8 cellular contexts compared by ENCODE assay signal in the genomic region with DNA sequence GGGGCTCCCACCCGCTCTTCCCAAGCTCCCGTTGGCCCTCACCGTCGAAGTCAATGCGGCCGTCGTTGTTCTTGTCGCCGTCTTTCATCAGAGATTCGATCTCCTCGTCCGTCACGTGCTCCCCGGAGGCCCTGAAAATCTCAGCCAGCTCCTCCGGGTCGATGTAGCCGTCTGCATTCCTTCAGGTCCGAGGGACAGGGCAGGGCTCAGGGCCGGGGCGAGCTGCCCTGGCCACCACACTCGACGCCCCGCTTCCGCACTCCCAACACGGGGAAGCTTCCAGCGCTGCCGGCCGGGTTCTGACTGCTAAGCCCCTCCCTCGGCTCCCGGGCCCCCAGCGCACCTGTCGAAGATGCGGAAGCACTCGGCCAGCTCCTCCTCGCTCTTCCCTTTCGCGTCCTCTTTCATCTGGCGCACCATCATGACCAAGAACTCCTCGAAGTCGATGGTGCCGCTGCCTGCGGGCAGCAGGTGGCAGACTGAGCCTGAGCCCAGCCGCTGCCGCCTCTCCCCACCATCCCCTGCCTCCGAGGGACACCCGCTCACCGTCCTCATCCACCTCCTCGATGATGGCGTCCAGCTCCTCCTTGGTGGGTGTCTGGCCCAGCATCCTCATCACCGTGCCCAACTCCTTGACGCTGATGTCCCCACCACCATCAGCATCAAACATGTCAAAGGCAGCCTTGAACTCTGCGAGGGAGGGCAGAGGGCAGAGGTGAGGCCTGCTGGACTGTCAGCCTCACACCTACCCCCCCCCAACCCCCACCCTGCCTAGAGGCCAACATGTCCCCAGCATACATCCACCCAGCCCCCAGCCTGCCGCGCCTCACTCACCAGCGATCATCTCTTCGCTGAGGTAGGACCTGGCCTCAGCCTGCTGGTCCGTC.
DNase-seq lines count a peak whose midpoint lies in the region; ATAC-seq and TF ChIP-seq lines count a peak whose summit lies in the region.

No MANE protein-coding gene starts in this region.

- peaks cover 9% of the 10 kb centered on the region for H3K27me3 ChIP-seq in HL-60 (ENCODE audit: insufficient read depth, poor library complexity, severe bottlenecking)
- H3K27me3 ChIP-seq in mucosa of rectum (ENCODE audit: control insufficient read depth in 2 of 2, insufficient read depth in 2 of 2, low read length in 2 of 2): no peaks in the 10 kb centered on the region

- H3K4me1 ChIP-seq in mucosa of rectum (ENCODE audit: control insufficient read depth in 2 of 2, insufficient read depth in 2 of 2, low read length in 2 of 2): peaks cover 22 to 26% of the 10 kb centered on the region in 2 donors

- no peaks in the 10 kb centered on the region for H3K9me3 ChIP-seq in mucosa of rectum (ENCODE audit: control insufficient read depth in 2 of 2, low read length in 2 of 2)

- no peaks in the 10 kb centered on the region for H3K36me3 ChIP-seq in mucosa of rectum (ENCODE audit: control insufficient read depth in 2 of 2, insufficient read depth in 2 of 2, low read length in 2 of 2)

- peak overlapping the region; percentile 83 for H3K4me3 Mint-ChIP-seq in stimulated activated naive CD8-positive, alpha-beta T cell treated with anti-CD3 and anti-CD28 coated beads, Interleukin-15, amount 100 ng/mL, for 72 hours

- DNase-seq in AG10803 (ENCODE audit: low read depth) (peak; percentile 43), HL-60 (ENCODE audit: low read depth in 1 of 2, low spot score in 1 of 2) (peak; percentile 61 to 84), ecto neural progenitor cell (ENCODE audit: low spot score) (peak; percentile 65), superior temporal gyrus (ENCODE audit: extremely low spot score) (no peak), T1000 (lab: John Stamatoyannopoulos, UW) (no peak)
- peak; percentile 46 to 52 for DNase-seq in activated CD4-positive, alpha-beta T cell treated with anti-CD3 and anti-CD28 coated beads for 4 hours
- peak; percentile 53 to 65 for DNase-seq in stimulated activated naive CD8-positive, alpha-beta T cell treated with anti-CD3 and anti-CD28 coated beads, Interleukin-15, amount 100 ng/mL, for 72 hours

- H3K4me1 Mint-ChIP-seq in stimulated activated naive CD8-positive, alpha-beta T cell treated with anti-CD3 and anti-CD28 coated beads, Interleukin-15, amount 100 ng/mL, for 72 hours: peaks cover 23% of the 10 kb centered on the region

- peak; percentile 89 for ATAC-seq in stimulated activated naive CD8-positive, alpha-beta T cell treated with anti-CD3 and anti-CD28 coated beads, Interleukin-15, amount 100 ng/mL, for 72 hours

- TF ChIP-seq CTCF in AG10803 (conservative IDR thresholded peaks at IDR 0.05; ENCODE audit: low read length): peak; percentile 52
- TF ChIP-seq CTCF in HL-60 (IDR thresholded peaks at IDR 0.05; ENCODE audit: insufficient read depth, low read length): peak; percentile 25

- H3K4me3 ChIP-seq in AG10803 (ENCODE audit: low read length) (no peak overlapping the region), HL-60 (replicated peaks; ENCODE audit: insufficient read depth, low read length) (0 out of 2 replicates have a peak overlapping the region, but pooled peaks have one; percentile 18), mucosa of rectum (ENCODE audit: low read length in 2 of 2) (peak overlapping the region; percentile 57 to 58)

- no peaks in the 10 kb centered on the region for H3K9me3 Mint-ChIP-seq in stimulated activated naive CD8-positive, alpha-beta T cell treated with anti-CD3 and anti-CD28 coated beads, Interleukin-15, amount 100 ng/mL, for 72 hours

- H3K9ac ChIP-seq in mucosa of rectum (ENCODE audit: low read depth in 1 of 2, low read length in 2 of 2): peak overlapping the region; percentile 6 to 38

- H3K27me3 Mint-ChIP-seq in stimulated activated naive CD8-positive, alpha-beta T cell treated with anti-CD3 and anti-CD28 coated beads, Interleukin-15, amount 100 ng/mL, for 72 hours: peaks cover 43% of the 10 kb centered on the region

- no peak overlapping the region for H3K27ac ChIP-seq in HL-60 (replicated peaks)
- H3K27ac ChIP-seq in mucosa of rectum (ENCODE audit: low read depth in 2 of 2, low read length in 2 of 2): no peak overlapping the region

- H3K27ac Mint-ChIP-seq in stimulated activated naive CD8-positive, alpha-beta T cell treated with anti-CD3 and anti-CD28 coated beads, Interleukin-15, amount 100 ng/mL, for 72 hours: peak overlapping the region; percentile 82 to 90

Comparison
In these comparisons a context has a peak if more than half of its experiments do, and no peak if none do; other contexts are left out.
1. DNase-seq: peak in AG10803 (single experiment), HL-60 (2 of 2), activated CD4-positive, alpha-beta T cell treated with anti-CD3 and anti-CD28 coated beads for 4 hours (2 of 2), ecto neural progenitor cell (single experiment) and stimulated activated naive CD8-positive, alpha-beta T cell treated with anti-CD3 and anti-CD28 coated beads, Interleukin-15, amount 100 ng/mL, for 72 hours (2 of 2); none in superior temporal gyrus (single experiment) and T1000 (single experiment).